Comparison of ENCODE assay signal across 1 cellular context in genomic region chr17:74205274-74205673, GRCh38.
TF ChIP-seq lines count a peak whose summit lies in the region.

No MANE protein-coding gene starts in this region.

TF ChIP-seq in WTC11, 78 proteins besides CTCF, POLR2A, EP300 and RAD21 (continued from another document):
- TF ChIP-seq ZNF532 (CRISPR knock-in tag; IDR thresholded peaks at IDR 0.05; ENCODE audit: borderline replicate concordance) (no peak), MYBL2 (CRISPR knock-in tag; IDR thresholded peaks at IDR 0.05) (no peak), EMX1 (CRISPR knock-in tag; IDR thresholded peaks at IDR 0.05) (peak; percentile 68; the same call in 1 of the 2 replicates), ATF2 (CRISPR knock-in tag; IDR thresholded peaks at IDR 0.05; ENCODE audit: borderline replicate concordance, low read depth) (no peak), CREM (CRISPR knock-in tag; IDR thresholded peaks at IDR 0.05) (no peak), ERG (CRISPR knock-in tag; IDR thresholded peaks at IDR 0.05) (no peak), JUN (CRISPR knock-in tag; IDR thresholded peaks at IDR 0.05) (no peak), ATF6 (CRISPR knock-in tag; IDR thresholded peaks at IDR 0.05) (no peak), SMAD4 (CRISPR knock-in tag; IDR thresholded peaks at IDR 0.05) (no peak), E2F5 (CRISPR knock-in tag; IDR thresholded peaks at IDR 0.05) (no peak)
